Comparison of ENCODE assay signal across 9 cellular contexts in genomic region chr13:41942462-41943094, GRCh38. TPM values are rescaled to one million over a fixed set of nuclear protein-coding genes. Genes with fewer than 3 reads are reported as not detected.
DNase-seq lines count a peak whose midpoint lies in the region; ATAC-seq and TF ChIP-seq lines count a peak whose summit lies in the region.
"Had no signal": no experiment of that assay in that cellular context is flagged by ENCODE, and none has a peak within 500 bp of the region (broad histone marks: within the 10 kb centered on the region; RNA-seq: fewer than 3 reads in every experiment).

No MANE protein-coding gene starts in this region.

- no peak overlapping the region for H3K27ac ChIP-seq in OCI-LY1 (ENCODE audit: low read depth, low read length, poor library complexity, severe bottlenecking)
- H3K27ac ChIP-seq: SK-N-MC had no signal

- H3F3A ChIP-seq in OCI-LY1 (ENCODE audit: insufficient read depth, low read length) = no peaks in the 10 kb centered on the region

- ATAC-seq in HG03135 (IDR thresholded peaks at IDR 0.05; ENCODE audit: unreplicated experiment) = no peak

- no peaks in the 10 kb centered on the region for H3K9me2 ChIP-seq in OCI-LY1 (ENCODE audit: low read depth, low read length)

- H3K9ac ChIP-seq in OCI-LY1 (ENCODE audit: low read length) = no peak overlapping the region

- DNase-seq in DMS53 (lab: John Stamatoyannopoulos, UW) (peak; percentile 16), DMS53 treated with DMSO at 0.1 percent for 48 hours (lab: John Stamatoyannopoulos, UW; ENCODE audit: unreplicated experiment) (no peak), fibroblast of peridontal ligament (ENCODE audit: extremely low read depth) (peak; percentile 70), renal cortical epithelial cell (ENCODE audit: low read depth) (peak; percentile 60), germinal center (ENCODE audit: low spot score) (no peak), medulla oblongata (ENCODE audit: extremely low spot score) (no peak)

- H3K36me3 ChIP-seq in OCI-LY1 (ENCODE audit: insufficient read depth, low read length) = peaks cover 30% of the 10 kb centered on the region

- no peak overlapping the region for H3K4me3 ChIP-seq in OCI-LY1 (ENCODE audit: low read depth, low read length, poor library complexity, severe bottlenecking)
- H3K4me3 ChIP-seq: SK-N-MC had no signal

- peaks cover 18% of the 10 kb centered on the region for H3K79me2 ChIP-seq in OCI-LY1 (ENCODE audit: insufficient read depth, low read length)

- TF ChIP-seq CTCF in OCI-LY1 (IDR thresholded peaks at IDR 0.05; ENCODE audit: low read length) = peak; percentile 24; the same call in 1 of the 2 replicates

- peaks cover 6% of the 10 kb centered on the region; the same call in 1 of the 2 replicates for H3K9me3 ChIP-seq in OCI-LY1 (ENCODE audit: low read length)

- no peak overlapping the region for H3K4me2 ChIP-seq in OCI-LY1 (ENCODE audit: low read length)

- no peaks in the 10 kb centered on the region for H3K27me3 ChIP-seq in OCI-LY1 (ENCODE audit: insufficient read depth, low read length)

- no peaks in the 10 kb centered on the region for H4K20me1 ChIP-seq in OCI-LY1 (ENCODE audit: insufficient read depth, low read length)

- H3K4me1 ChIP-seq in OCI-LY1 (ENCODE audit: insufficient read depth, low read length, severe bottlenecking) = no peaks in the 10 kb centered on the region

- H2AFZ ChIP-seq in OCI-LY1 (ENCODE audit: low read length) = no peak overlapping the region

RNA-seq across cellular contexts. Expression of gene VWA8, which starts 18.3 kb away (rescaled TPM):
- 29.0 and 45.4 TPM in 2 replicates for total RNA-seq in renal cortical epithelial cell

Comparison
In these comparisons a context has a peak if more than half of its experiments do, and no peak if none do; other contexts are left out.
1. DNase-seq: peak in DMS53 (single experiment), fibroblast of peridontal ligament (single experiment) and renal cortical epithelial cell (single experiment); none in DMS53 treated with DMSO at 0.1 percent for 48 hours (single experiment), germinal center (single experiment) and medulla oblongata (single experiment).